In the genomic region with DNA sequence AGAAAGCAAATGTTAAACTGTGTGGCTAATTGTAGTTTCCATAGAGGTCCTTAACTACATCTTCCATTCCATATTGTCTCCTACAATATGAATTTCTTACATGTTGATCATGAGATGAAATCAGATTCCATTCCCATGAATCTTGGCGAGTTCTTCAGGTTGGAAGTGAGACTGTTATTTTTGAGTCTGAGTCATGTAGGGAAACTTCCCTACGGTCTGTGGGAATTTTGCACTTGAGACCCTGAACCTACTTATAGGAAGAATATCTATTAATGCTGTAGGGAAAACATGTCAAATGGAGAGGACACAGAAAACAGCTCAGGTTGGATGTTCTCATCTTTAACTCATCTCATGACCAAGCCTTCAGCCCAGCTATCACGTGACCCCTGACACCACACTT, we compare ENCODE assay signal across 22 cellular contexts.
DNase-seq lines count a peak whose midpoint lies in the region; ATAC-seq and TF ChIP-seq lines count a peak whose summit lies in the region.
"Had no signal": no experiment of that assay in that cellular context is flagged by ENCODE, and none has a peak within 500 bp of the region (broad histone marks: within the 10 kb centered on the region; RNA-seq: fewer than 3 reads in every experiment).

No MANE protein-coding gene starts in this region.

- peak; percentile 59 for DNase-seq in A172 (ENCODE audit: low spot score)
- DNase-seq in M059J (ENCODE audit: low read depth) = peak; percentile 0
- peak; percentile 2 to 5 for DNase-seq in cardiac fibroblast (ENCODE audit: low read depth in 2 of 2)
- DNase-seq in glomerular visceral epithelial cell (ENCODE audit: extremely low spot score) = peak; percentile 58
- DNase-seq in stimulated activated naive CD8-positive, alpha-beta T cell treated with anti-CD3 and anti-CD28 coated beads, Interleukin-15, amount 100 ng/mL, for 72 hours = no peak
- no peak for DNase-seq in ascending aorta (ENCODE audit: low spot score in 2 of 2)
- no peak for DNase-seq in activated naive CD4-positive, alpha-beta T cell treated with anti-CD3 and anti-CD28 coated beads, Interleukin-2, amount 50 U/mL, for 72 hours (ENCODE audit: low spot score in 2 of 2)
- DNase-seq in KG1 (lab: John Stamatoyannopoulos, UW) = no peak
- DNase-seq: Calu3, DMS79 treated with DMSO at 0.1 percent for 48 hours, GF-D8, GOT3, HCEC 1CT, NCI-H1092 treated with DMSO at 0.1 percent for 48 hours, NCI-H1436, NCI-H1930, NCI-H526 treated with DMSO at 0.1 percent for 48 hours, SHP77 treated with DMSO at 0.1 percent for 48 hours had no signal

- H3K27me3 Mint-ChIP-seq in stimulated activated naive CD8-positive, alpha-beta T cell treated with anti-CD3 and anti-CD28 coated beads, Interleukin-15, amount 100 ng/mL, for 72 hours = no peaks in the 10 kb centered on the region
- H3K27me3 Mint-ChIP-seq: IgD-negative memory B cell had no signal

- H3K27me3 ChIP-seq in ascending aorta = no peaks in the 10 kb centered on the region

- no peak overlapping the region for H3K4me3 Mint-ChIP-seq in stimulated activated naive CD8-positive, alpha-beta T cell treated with anti-CD3 and anti-CD28 coated beads, Interleukin-15, amount 100 ng/mL, for 72 hours
- H3K4me3 Mint-ChIP-seq: IgD-negative memory B cell had no signal

- intact Hi-C loops in ascending aorta (cut with DNase I) = no loop called here

- no peak for ATAC-seq in stimulated activated naive CD8-positive, alpha-beta T cell treated with anti-CD3 and anti-CD28 coated beads, Interleukin-15, amount 100 ng/mL, for 72 hours
- no peak for ATAC-seq in activated naive CD4-positive, alpha-beta T cell treated with anti-CD3 and anti-CD28 coated beads, Interleukin-2, amount 50 U/mL, for 72 hours

- no peaks in the 10 kb centered on the region for H3K36me3 ChIP-seq in ascending aorta

- peaks cover 0 to 5% of the 10 kb centered on the region in 2 donors for H3K9me3 Mint-ChIP-seq in stimulated activated naive CD8-positive, alpha-beta T cell treated with anti-CD3 and anti-CD28 coated beads, Interleukin-15, amount 100 ng/mL, for 72 hours
- peaks cover 5 to 9% of the 10 kb centered on the region in 2 donors for H3K9me3 Mint-ChIP-seq in activated naive CD4-positive, alpha-beta T cell treated with anti-CD3 and anti-CD28 coated beads, Interleukin-2, amount 50 U/mL, for 72 hours
- H3K9me3 Mint-ChIP-seq: IgD-negative memory B cell had no signal

- no peak overlapping the region for H3K27ac ChIP-seq in ascending aorta
- H3K27ac ChIP-seq: 22Rv1, RWPE1, SK-N-MC had no signal

- H3K4me1 ChIP-seq in ascending aorta = no peaks in the 10 kb centered on the region

- H3K27ac Mint-ChIP-seq in stimulated activated naive CD8-positive, alpha-beta T cell treated with anti-CD3 and anti-CD28 coated beads, Interleukin-15, amount 100 ng/mL, for 72 hours = no peak overlapping the region
- no peak overlapping the region for H3K27ac Mint-ChIP-seq in activated naive CD4-positive, alpha-beta T cell treated with anti-CD3 and anti-CD28 coated beads, Interleukin-2, amount 50 U/mL, for 72 hours
- H3K27ac Mint-ChIP-seq: IgD-negative memory B cell had no signal

- H3K9me3 ChIP-seq in ascending aorta = no peaks in the 10 kb centered on the region

- H3K36me3 Mint-ChIP-seq in activated naive CD4-positive, alpha-beta T cell treated with anti-CD3 and anti-CD28 coated beads, Interleukin-2, amount 50 U/mL, for 72 hours = no peaks in the 10 kb centered on the region
- H3K36me3 Mint-ChIP-seq: IgD-negative memory B cell had no signal

- H3K4me3 ChIP-seq in cardiac fibroblast (replicated peaks in 1 of 2; ENCODE audit: low read depth in 2 of 2, low read length in 2 of 2) (no peak overlapping the region), ascending aorta (no peak overlapping the region)
- H3K4me3 ChIP-seq: SK-N-MC had no signal

- TF ChIP-seq CTCF in cardiac fibroblast (IDR thresholded peaks at IDR 0.05; ENCODE audit: low read depth, low read length) = no peak
- no peak for TF ChIP-seq CTCF in ascending aorta (IDR thresholded peaks at IDR 0.05)

- no peaks in the 10 kb centered on the region for H3K4me1 Mint-ChIP-seq in stimulated activated naive CD8-positive, alpha-beta T cell treated with anti-CD3 and anti-CD28 coated beads, Interleukin-15, amount 100 ng/mL, for 72 hours
- H3K4me1 Mint-ChIP-seq: IgD-negative memory B cell had no signal

Comparison
In these comparisons a context has a peak if more than half of its experiments do, and no peak if none do; other contexts are left out.
1. DNase-seq: peak in A172 (single experiment), M059J (single experiment), cardiac fibroblast (2 of 2) and glomerular visceral epithelial cell (single experiment); none in stimulated activated naive CD8-positive, alpha-beta T cell treated with anti-CD3 and anti-CD28 coated beads, Interleukin-15, amount 100 ng/mL, for 72 hours (0 of 2), ascending aorta (0 of 2), activated naive CD4-positive, alpha-beta T cell treated with anti-CD3 and anti-CD28 coated beads, Interleukin-2, amount 50 U/mL, for 72 hours (0 of 2) and KG1 (single experiment).